13 cellular contexts compared by ENCODE assay signal in genomic region chr2:11967946-11968465, GRCh38.
A peak's percentile ranks its signal among the peaks of the same experiment; 100 is the strongest.
DNase-seq lines count a peak whose midpoint lies in the region; ATAC-seq and TF ChIP-seq lines count a peak whose summit lies in the region.
"Had no signal": no experiment of that assay in that cellular context is flagged by ENCODE, and none has a peak within 500 bp of the region (broad histone marks: within the 10 kb centered on the region; RNA-seq: fewer than 3 reads in every experiment).

No MANE protein-coding gene starts in this region.

- no peak overlapping the region for H4K12ac ChIP-seq in trophoblast cell (ENCODE audit: low read depth, low read length)

- no peak overlapping the region for H2BK120ac ChIP-seq in trophoblast cell (ENCODE audit: insufficient read depth, low read length, poor library complexity)

- no CpG with 5 or more reads among the region's 7 CpGs for WGBS in trophoblast cell (ENCODE audit: extremely low coverage, insufficient coverage, insufficient read length)

- H3K36me3 ChIP-seq in SJCRH30 = no peaks in the 10 kb centered on the region
- H3K36me3 ChIP-seq in fibroblast of lung (ENCODE audit: control insufficient read depth, insufficient read depth, low read length) = no peaks in the 10 kb centered on the region
- no peaks in the 10 kb centered on the region for H3K36me3 ChIP-seq in osteoblast (ENCODE audit: insufficient read depth, low read length)
- no peaks in the 10 kb centered on the region for H3K36me3 ChIP-seq in trophoblast cell (ENCODE audit: control insufficient read depth in 1 of 2, insufficient read depth in 2 of 2, low read length in 2 of 2)

- H2AK5ac ChIP-seq in trophoblast cell (ENCODE audit: low read length) = no peak overlapping the region

- H3K9me3 ChIP-seq in SJCRH30 (replicated peaks) (no peaks in the 10 kb centered on the region; the same call in 1 of the 2 replicates), fibroblast of lung (ENCODE audit: control insufficient read depth, insufficient read depth, low read depth, low read length) (no peaks in the 10 kb centered on the region), osteoblast (ENCODE audit: low read depth, low read length) (no peaks in the 10 kb centered on the region), trophoblast cell (ENCODE audit: insufficient read depth, low read depth, low read length) (no peaks in the 10 kb centered on the region)

- H3K23ac ChIP-seq in trophoblast cell (ENCODE audit: low read length) = no peak overlapping the region

- H4K20me1 ChIP-seq in fibroblast of lung (ENCODE audit: control insufficient read depth, extremely low read depth, insufficient read depth, low read length) = no peaks in the 10 kb centered on the region
- no peaks in the 10 kb centered on the region for H4K20me1 ChIP-seq in osteoblast (ENCODE audit: insufficient read depth, low read length)

- no peak overlapping the region for H2BK5ac ChIP-seq in trophoblast cell (ENCODE audit: low read depth, low read length, poor library complexity)

- no peak overlapping the region for H2BK12ac ChIP-seq in trophoblast cell (ENCODE audit: low read length)

- H4K8ac ChIP-seq in trophoblast cell (ENCODE audit: low read depth, low read length) = no peak overlapping the region

- H3K27ac ChIP-seq in SJCRH30 = no peak overlapping the region
- H3K27ac ChIP-seq in fibroblast of lung (ENCODE audit: insufficient read depth, low read length) = no peak overlapping the region
- H3K27ac ChIP-seq in osteoblast (ENCODE audit: low read depth, low read length) = no peak overlapping the region
- no peak overlapping the region for H3K27ac ChIP-seq in trophoblast cell (ENCODE audit: low read depth, low read length)

- no peak overlapping the region for H3K4me3 ChIP-seq in SJCRH30
- H3K4me3 ChIP-seq in fibroblast of lung (replicated peaks in 1 of 4; ENCODE audit: control extremely low read depth in 1 of 4, insufficient read depth in 1 of 4, low read depth in 3 of 4, low read length in 4 of 4) = no peak overlapping the region
- H3K4me3 ChIP-seq in osteoblast (ENCODE audit: insufficient read depth, low read length) = no peak overlapping the region
- H3K4me3 ChIP-seq in trophoblast cell (ENCODE audit: low read depth, low read length) = no peak overlapping the region
- H3K4me3 ChIP-seq: skin epidermis had no signal

- DNase-seq in GM03348 (ENCODE audit: low spot score) = peak; percentile 48
- peak; percentile 24 to 52 for DNase-seq in SJCRH30
- DNase-seq in fibroblast of lung (ENCODE audit: low read depth in 2 of 2) = peak; percentile 61 to 86
- DNase-seq in osteoblast (ENCODE audit: insufficient read length, low spot score, missing footprints) = no peak
- no peak for DNase-seq in ecto neural progenitor cell (ENCODE audit: low spot score)
- no peak for DNase-seq in stimulated activated CD4-positive, alpha-beta T cell treated with anti-CD3 and anti-CD28 coated beads, Interleukin-4, amount 100 ng/mL, for 24 hours
- DNase-seq in trophoblast cell = no peak
- DNase-seq: activated T-cell treated with anti-CD3 and anti-CD28 coated beads, Interleukin-2, amount 50 U/mL, for 48 hours; DMS53; head of caudate nucleus; NCI-H1694 had no signal

- H3K4me1 ChIP-seq in SJCRH30 = no peaks in the 10 kb centered on the region
- no peaks in the 10 kb centered on the region for H3K4me1 ChIP-seq in fibroblast of lung (ENCODE audit: control insufficient read depth, extremely low read depth, insufficient read depth, low read length)
- H3K4me1 ChIP-seq in osteoblast (ENCODE audit: insufficient read depth, low read length) = peaks cover 8% of the 10 kb centered on the region
- no peaks in the 10 kb centered on the region for H3K4me1 ChIP-seq in trophoblast cell (ENCODE audit: control insufficient read depth in 1 of 2, insufficient read depth in 2 of 2, low read length in 2 of 2)

- no peaks in the 10 kb centered on the region for H3K79me1 ChIP-seq in trophoblast cell (ENCODE audit: low read length)

- no peak overlapping the region for H3K9ac ChIP-seq in fibroblast of lung (ENCODE audit: insufficient read depth, low read length)
- H3K9ac ChIP-seq in trophoblast cell (ENCODE audit: low read length) = no peak overlapping the region

- ATAC-seq in GM19397 (IDR thresholded peaks at IDR 0.05; ENCODE audit: unreplicated experiment) = no peak

- H3K4me2 ChIP-seq in fibroblast of lung (ENCODE audit: extremely low read depth, insufficient read depth, low read length) (no peak overlapping the region), osteoblast (ENCODE audit: insufficient read depth, low read length) (peak overlapping the region; percentile 13), trophoblast cell (ENCODE audit: low read length) (no peak overlapping the region)

- H3K27me3 ChIP-seq in SJCRH30 (no peaks in the 10 kb centered on the region), fibroblast of lung (ENCODE audit: control insufficient read depth, insufficient read depth, low read length) (no peaks in the 10 kb centered on the region), osteoblast (ENCODE audit: insufficient read depth, low read length) (peaks cover 14% of the 10 kb centered on the region), trophoblast cell (ENCODE audit: insufficient read depth, low read length) (no peaks in the 10 kb centered on the region)

- no peak overlapping the region for H3K18ac ChIP-seq in trophoblast cell (ENCODE audit: low read length)

- H3K79me2 ChIP-seq in fibroblast of lung (ENCODE audit: control insufficient read depth, insufficient read depth, low read length) (no peaks in the 10 kb centered on the region), osteoblast (ENCODE audit: insufficient read depth, low read length) (no peaks in the 10 kb centered on the region), trophoblast cell (ENCODE audit: control insufficient read depth, insufficient read depth, low read length, poor library complexity) (no peaks in the 10 kb centered on the region)

- H3K4ac ChIP-seq in trophoblast cell (ENCODE audit: low read depth, low read length) = no peak overlapping the region

- H4K91ac ChIP-seq in trophoblast cell (ENCODE audit: low read depth, low read length) = no peak overlapping the region

- H2AFZ ChIP-seq in fibroblast of lung (ENCODE audit: low read length) (no peak overlapping the region), osteoblast (ENCODE audit: low read length) (no peak overlapping the region), trophoblast cell (ENCODE audit: insufficient read depth, low read length, poor library complexity) (no peak overlapping the region)

- H3K14ac ChIP-seq in trophoblast cell (ENCODE audit: low read length) = no peak overlapping the region

- no peak for TF ChIP-seq CTCF in fibroblast of lung (conservative IDR thresholded peaks at IDR 0.05 in 1 of 2, IDR thresholded peaks at IDR 0.05 in 1 of 2; ENCODE audit: low read depth in 1 of 2, low read length in 2 of 2)
- TF ChIP-seq CTCF in osteoblast (IDR thresholded peaks at IDR 0.05; ENCODE audit: extremely low read depth, low read depth, low read length) = no peak

Comparison
In these comparisons a context has a peak if more than half of its experiments do, and no peak if none do; other contexts are left out.
1. DNase-seq: peak in GM03348 (single experiment), SJCRH30 (2 of 2) and fibroblast of lung (2 of 2); none in osteoblast (single experiment), ecto neural progenitor cell (single experiment), stimulated activated CD4-positive, alpha-beta T cell treated with anti-CD3 and anti-CD28 coated beads, Interleukin-4, amount 100 ng/mL, for 24 hours (single experiment) and trophoblast cell (0 of 2).